In genomic region chr10:48306265-48306869, GRCh38 we compare ENCODE assay signal across 8 cellular contexts. TPM values are rescaled to one million over a fixed set of nuclear protein-coding genes. Genes with fewer than 3 reads are reported as not detected.
DNase-seq lines count a peak whose midpoint lies in the region; ATAC-seq and TF ChIP-seq lines count a peak whose summit lies in the region.

TSS of gene MAPK8 (plus strand) at chr10:48306677. CDS start at chr10:48401661, 94,984 bp downstream.

- peak; percentile 76 for ATAC-seq in HG03457 (IDR thresholded peaks at IDR 0.05; ENCODE audit: unreplicated experiment)

- no peak for TF ChIP-seq CTCF in BE2C (IDR thresholded peaks at IDR 0.05; ENCODE audit: low read depth, low read length)

- H3K36me3 ChIP-seq in BE2C: no peaks in the 10 kb centered on the region

- DNase-seq in BE2C: peak; percentile 96
- peak; percentile 98 for DNase-seq in GM19240 (ENCODE audit: insufficient read length, low spot score)
- peak; percentile 2 for DNase-seq in NCI-H524 treated with DMSO at 0.1 percent for 48 hours (lab: John Stamatoyannopoulos, UW)
- DNase-seq in activated CD4-positive, alpha-beta T cell treated with anti-CD3 and anti-CD28 coated beads for 48 hours: peak; percentile 93
- DNase-seq in stimulated activated CD4-positive, alpha-beta T cell treated with anti-CD3 and anti-CD28 coated beads, Interleukin-1b, Interleukin-23, amount 100 ng/mL, for 4 hours (ENCODE audit: low read depth in 2 of 2): peak; percentile 92 to 94

- H3K27ac ChIP-seq in cingulate gyrus (ENCODE audit: low read depth, low read length): peak within 1 kb of the TSS; percentile 62
- peak within 1 kb of the TSS; percentile 85 for H3K27ac ChIP-seq in layer of hippocampus (ENCODE audit: low read depth, low read length)

- H3K27me3 ChIP-seq in BE2C (no peaks in the 10 kb centered on the region), layer of hippocampus (ENCODE audit: control insufficient read depth, insufficient read depth, low read length) (no peaks in the 10 kb centered on the region)

- H3K4me3 ChIP-seq in BE2C (ENCODE audit: low read depth, low read length): peak within 1 kb of the TSS; percentile 78

- H3K9me3 ChIP-seq in BE2C: no peaks in the 10 kb centered on the region

- peaks cover 3% of the 10 kb centered on the region; the same call in 1 of the 2 replicates for H3K4me1 ChIP-seq in BE2C

RNA-seq across cellular contexts. Expression of gene MAPK8, which starts in this region (rescaled TPM):
- 50.2 TPM for polyA plus RNA-seq in BE2C (2012; ENCODE audit: insufficient read depth, insufficient read length, low read depth)

Comparison
In these comparisons a context has a peak if more than half of its experiments do, and no peak if none do; other contexts are left out.
1. Peak in every context shown above with its lines: DNase-seq, ATAC-seq, H3K4me3 ChIP-seq and H3K27ac ChIP-seq.
2. DNase-seq: peak in every context shown above with its lines; median percentile 98 in GM19240; 96 in BE2C; 93 in activated CD4-positive, alpha-beta T cell treated with anti-CD3 and anti-CD28 coated beads for 48 hours; 93 in stimulated activated CD4-positive, alpha-beta T cell treated with anti-CD3 and anti-CD28 coated beads, Interleukin-1b, Interleukin-23, amount 100 ng/mL, for 4 hours; 2 in NCI-H524 treated with DMSO at 0.1 percent for 48 hours.